Comparison of ENCODE assay signal across 19 cellular contexts in genomic region chr9:137108608-137109249, GRCh38. TPM values are rescaled to one million over a fixed set of nuclear protein-coding genes. Genes with fewer than 3 reads are reported as not detected.
"Had no signal": no experiment of that assay in that cellular context is flagged by ENCODE, and none has a peak within 500 bp of the region (broad histone marks: within the 10 kb centered on the region; RNA-seq: fewer than 3 reads in every experiment).

No MANE protein-coding gene starts in this region.

- H3K79me2 ChIP-seq: parathyroid adenoma had no signal

- H3K27me3 ChIP-seq: ascending aorta, breast epithelium, tibial nerve had no signal

- H3K27ac ChIP-seq: ascending aorta, breast epithelium, coronary artery, parathyroid adenoma, tibial nerve had no signal

- H3K9ac ChIP-seq: parathyroid adenoma had no signal

- H3K4me3 ChIP-seq: ascending aorta, breast epithelium, coronary artery, lung, tibial nerve had no signal

- H3K27me3 Mint-ChIP-seq: activated B cell treated with CpG ODN at 0.5 μM for 24 hours; activated CD4-positive, alpha-beta memory T cell treated with anti-CD3 and anti-CD28 coated beads for 36 hours; activated CD8-positive, alpha-beta memory T cell treated with anti-CD3 and anti-CD28 coated beads, Interleukin-2, amount 10 ng/mL, durations not matched to agents 7 days and 5 days; stimulated activated naive CD8-positive, alpha-beta T cell treated with anti-CD3 and anti-CD28 coated beads, Interleukin-15, Interleukin-2, amounts not matched to agents 100 ng/mL and 50 ng/mL, for 24 hours had no signal

- H3K36me3 Mint-ChIP-seq: natural killer cell had no signal

- H3K4me3 Mint-ChIP-seq: activated B cell treated with CpG ODN at 0.5 μM for 24 hours; activated CD4-positive, alpha-beta memory T cell treated with anti-CD3 and anti-CD28 coated beads for 36 hours; activated CD8-positive, alpha-beta memory T cell treated with anti-CD3 and anti-CD28 coated beads, Interleukin-2, amount 10 ng/mL, durations not matched to agents 7 days and 5 days; activated naive CD4-positive, alpha-beta T cell treated with anti-CD3 and anti-CD28 coated beads for 36 hours; natural killer cell; stimulated activated naive CD8-positive, alpha-beta T cell treated with anti-CD3 and anti-CD28 coated beads, Interleukin-15, Interleukin-2, amounts not matched to agents 100 ng/mL and 50 ng/mL, for 24 hours; T-helper 1 cell treated with Interleukin-12 subunit alpha and Interleukin-12 subunit beta and Interleukin-4 antibody, amounts not matched to agents 30 μg/mL and 1 μg/mL, for 36 hours had no signal

- ATAC-seq: activated CD8-positive, alpha-beta memory T cell treated with anti-CD3 and anti-CD28 coated beads, Interleukin-2, amount 10 ng/mL, durations not matched to agents 7 days and 5 days; natural killer cell had no signal

- H3K4me1 Mint-ChIP-seq: natural killer cell had no signal

- H3K9me3 Mint-ChIP-seq: activated B cell treated with CpG ODN at 0.5 μM for 24 hours; activated CD4-positive, alpha-beta memory T cell treated with anti-CD3 and anti-CD28 coated beads for 36 hours; activated naive CD4-positive, alpha-beta T cell treated with anti-CD3 and anti-CD28 coated beads for 36 hours; natural killer cell; stimulated activated naive CD8-positive, alpha-beta T cell treated with anti-CD3 and anti-CD28 coated beads, Interleukin-15, Interleukin-2, amounts not matched to agents 100 ng/mL and 50 ng/mL, for 24 hours; T-helper 1 cell treated with Interleukin-12 subunit alpha and Interleukin-12 subunit beta and Interleukin-4 antibody, amounts not matched to agents 30 μg/mL and 1 μg/mL, for 36 hours had no signal

- H3K4me1 ChIP-seq: breast epithelium, parathyroid adenoma had no signal

- DNase-seq: activated B cell treated with CpG ODN at 0.5 μM for 24 hours; activated CD4-positive, alpha-beta memory T cell treated with anti-CD3 and anti-CD28 coated beads for 36 hours; activated CD4-positive, alpha-beta T cell treated with anti-CD3 and anti-CD28 coated beads for 4 hours; activated CD8-positive, alpha-beta memory T cell treated with anti-CD3 and anti-CD28 coated beads, Interleukin-2, amount 10 ng/mL, durations not matched to agents 7 days and 5 days; activated naive CD4-positive, alpha-beta T cell treated with anti-CD3 and anti-CD28 coated beads for 36 hours; activated T-cell treated with anti-CD3 and anti-CD28 coated beads, Interleukin-2, amount 50 U/mL, for 1 hour; erythroblast; foreskin melanocyte; glutamatergic neuron; hippocampal formation; natural killer cell had no signal

- H3K36me3 ChIP-seq: breast epithelium had no signal

- H2AFZ ChIP-seq: parathyroid adenoma had no signal

- H3K9me3 ChIP-seq: ascending aorta, breast epithelium, tibial nerve had no signal

- H3K27ac Mint-ChIP-seq: activated B cell treated with CpG ODN at 0.5 μM for 24 hours; activated CD4-positive, alpha-beta memory T cell treated with anti-CD3 and anti-CD28 coated beads for 36 hours; activated CD8-positive, alpha-beta memory T cell treated with anti-CD3 and anti-CD28 coated beads, Interleukin-2, amount 10 ng/mL, durations not matched to agents 7 days and 5 days; activated naive CD4-positive, alpha-beta T cell treated with anti-CD3 and anti-CD28 coated beads for 36 hours; natural killer cell; stimulated activated naive CD8-positive, alpha-beta T cell treated with anti-CD3 and anti-CD28 coated beads, Interleukin-15, Interleukin-2, amounts not matched to agents 100 ng/mL and 50 ng/mL, for 24 hours; T-helper 1 cell treated with Interleukin-12 subunit alpha and Interleukin-12 subunit beta and Interleukin-4 antibody, amounts not matched to agents 30 μg/mL and 1 μg/mL, for 36 hours had no signal

RNA-seq across cellular contexts. Expression of gene GRIN1, which starts 30.2 kb away (rescaled TPM):
- total RNA-seq: activated CD4-positive, alpha-beta memory T cell treated with anti-CD3 and anti-CD28 coated beads for 36 hours; activated CD8-positive, alpha-beta memory T cell treated with anti-CD3 and anti-CD28 coated beads, Interleukin-2, amount 10 ng/mL, durations not matched to agents 7 days and 5 days; ascending aorta; natural killer cell had no signal
